Comparison of ENCODE assay signal across 8 cellular contexts in genomic region chr6:90294989-90295853, GRCh38. TPM values are rescaled to one million over a fixed set of nuclear protein-coding genes. Genes with fewer than 3 reads are reported as not detected.
A peak's percentile ranks its signal among the peaks of the same experiment; 100 is the strongest.
DNase-seq lines count a peak whose midpoint lies in the region; ATAC-seq and TF ChIP-seq lines count a peak whose summit lies in the region.

No MANE protein-coding gene starts in this region.

- peak overlapping the region; percentile 39 to 59 for H3K27ac ChIP-seq in mucosa of rectum (ENCODE audit: low read depth in 2 of 2, low read length in 2 of 2)

- peak overlapping the region; percentile 48 for H3K4me3 ChIP-seq in MG63
- H3K4me3 ChIP-seq in epithelial cell of proximal tubule (ENCODE audit: low read depth, low read length): peak overlapping the region; percentile 63
- H3K4me3 ChIP-seq in mucosa of rectum (ENCODE audit: low read length in 2 of 2): peak overlapping the region; percentile 57 to 76

- H3K27me3 ChIP-seq in MG63 (peaks cover 23% of the 10 kb centered on the region), mucosa of rectum (ENCODE audit: control insufficient read depth in 2 of 2, insufficient read depth in 2 of 2, low read length in 2 of 2) (peaks cover 19 to 49% of the 10 kb centered on the region in 2 donors)

- no peak for TF ChIP-seq CTCF in epithelial cell of proximal tubule (conservative IDR thresholded peaks at IDR 0.05; ENCODE audit: low read depth, low read length)

- H3K9ac ChIP-seq in mucosa of rectum (ENCODE audit: low read depth in 1 of 2, low read length in 2 of 2): peak overlapping the region; percentile 38 to 52

- peaks cover 4 to 9% of the 10 kb centered on the region in 2 donors for H3K4me1 ChIP-seq in mucosa of rectum (ENCODE audit: control insufficient read depth in 2 of 2, insufficient read depth in 2 of 2, low read length in 2 of 2)

- H3K9me3 ChIP-seq in MG63 (no peaks in the 10 kb centered on the region), mucosa of rectum (ENCODE audit: control insufficient read depth in 2 of 2, low read length in 2 of 2) (no peaks in the 10 kb centered on the region)

- ATAC-seq in GM19463 (IDR thresholded peaks at IDR 0.05; ENCODE audit: unreplicated experiment): no peak

- H3K36me3 ChIP-seq in MG63 (no peaks in the 10 kb centered on the region), mucosa of rectum (ENCODE audit: control insufficient read depth in 2 of 2, insufficient read depth in 2 of 2, low read length in 2 of 2) (no peaks in the 10 kb centered on the region)

- DNase-seq in DMS153 treated with DMSO at 0.1 percent for 48 hours (lab: John Stamatoyannopoulos, UW; ENCODE audit: unreplicated experiment): peak; percentile 39
- DNase-seq in DMS153 (lab: John Stamatoyannopoulos, UW): no peak
- DNase-seq in MG63: peak; percentile 4
- DNase-seq in activated T-cell treated with anti-CD3 and anti-CD28 coated beads for 1 hour (ENCODE audit: low read depth): peak; percentile 61
- DNase-seq in epithelial cell of proximal tubule (ENCODE audit: low read depth): no peak
- DNase-seq in stimulated activated CD8-positive, alpha-beta memory T cell treated with anti-CD3 and anti-CD28 coated beads, Interleukin-4, amount 100 ng/mL, for 24 hours (ENCODE audit: low read depth): peak; percentile 74

RNA-seq across cellular contexts. Expression of gene BACH2, which starts 1.4 kb away (rescaled TPM):
- total RNA-seq in MG63 (2014; rRNA removed; shearing (Covaris generic); ENCODE audit: low replicate concordance): not detected in 2 replicates
- total RNA-seq in epithelial cell of proximal tubule: 0.58 and 0.69 TPM in 2 replicates

Comparison
In these comparisons a context has a peak if more than half of its experiments do, and no peak if none do; other contexts are left out.
1. DNase-seq: peak in DMS153 treated with DMSO at 0.1 percent for 48 hours (single experiment), MG63 (single experiment), activated T-cell treated with anti-CD3 and anti-CD28 coated beads for 1 hour (single experiment) and stimulated activated CD8-positive, alpha-beta memory T cell treated with anti-CD3 and anti-CD28 coated beads, Interleukin-4, amount 100 ng/mL, for 24 hours (single experiment); none in DMS153 (single experiment) and epithelial cell of proximal tubule (single experiment).
2. Peak in every context shown above with its lines, with median percentiles within 50 percentile points of each other: H3K4me3 ChIP-seq.